ENCODE assay signal across 1 cellular context in genomic region chr19:15418588-15419412, GRCh38.
TF ChIP-seq lines count a peak whose summit lies in the region.

Gene AKAP8L, minus strand, starts transcription at chr19:15418988. Its CDS starts 65 bp downstream, at chr19:15418923.

TF ChIP-seq in K562, 482 proteins besides CTCF, POLR2A, EP300 and RAD21 (continued from another document and continues in another):
- peak; percentile 55 for TF ChIP-seq ATF4 (CRISPR knock-in tag; IDR thresholded peaks at IDR 0.05)
- TF ChIP-seq KLF6 (CRISPR knock-in tag; IDR thresholded peaks at IDR 0.05; ENCODE audit: borderline replicate concordance): no peak
- no peak for TF ChIP-seq ZSCAN32 (CRISPR knock-in tag; IDR thresholded peaks at IDR 0.05)
- no peak for TF ChIP-seq ZNF707 (CRISPR knock-in tag; conservative IDR thresholded peaks at IDR 0.05)
- TF ChIP-seq TFAM (CRISPR knock-in tag; conservative IDR thresholded peaks at IDR 0.05): no peak
- TF ChIP-seq BRF2 (IDR thresholded peaks at IDR 0.05; ENCODE audit: borderline replicate concordance, insufficient read depth, insufficient read length): no peak
- TF ChIP-seq PCBP1 (IDR thresholded peaks at IDR 0.05; ENCODE audit: low read depth, low read length, poor library complexity, severe bottlenecking): peak; percentile 82
- TF ChIP-seq WHSC1 (IDR thresholded peaks at IDR 0.05; ENCODE audit: low read length): no peak
- 0 out of 2 replicates have a peak, but pooled peaks have one; percentile 27 for TF ChIP-seq TARDBP (IDR thresholded peaks at IDR 0.05)
- 0 out of 2 replicates have a peak, but pooled peaks have one; percentile 58 for TF ChIP-seq HOMEZ (CRISPR knock-in tag; IDR thresholded peaks at IDR 0.05)
- TF ChIP-seq IRF1 (CRISPR knock-in tag; IDR thresholded peaks at IDR 0.05; ENCODE audit: borderline replicate concordance): no peak
- TF ChIP-seq CGGBP1 (CRISPR knock-in tag; IDR thresholded peaks at IDR 0.05): 0 out of 2 replicates have a peak, but pooled peaks have one; percentile 30
- TF ChIP-seq ZFP36 (IDR thresholded peaks at IDR 0.05; ENCODE audit: low read depth, low read length, partially characterized antibody): no peak
- 0 out of 4 replicates have a peak, but pooled peaks of 1 of the 2 experiments have one; percentile 31 for TF ChIP-seq MLX (CRISPR knock-in tag; conservative IDR thresholded peaks at IDR 0.05)
- TF ChIP-seq ZBED1 (IDR thresholded peaks at IDR 0.05): no peak; the same call in 1 of the 2 replicates
- TF ChIP-seq ZNF134 (CRISPR knock-in tag; conservative IDR thresholded peaks at IDR 0.05): no peak
- TF ChIP-seq ZKSCAN3 (CRISPR knock-in tag; IDR thresholded peaks at IDR 0.05): no peak
- TF ChIP-seq POLR2G (IDR thresholded peaks at IDR 0.05; ENCODE audit: low read depth, low read length): peak; percentile 95
- no peak for TF ChIP-seq ILK (tag; IDR thresholded peaks at IDR 0.05; ENCODE audit: borderline replicate concordance, low read depth)
- TF ChIP-seq ZBTB34 (CRISPR knock-in tag; IDR thresholded peaks at IDR 0.05): no peak
- no peak for TF ChIP-seq ZNF3 (CRISPR knock-in tag; IDR thresholded peaks at IDR 0.05)
- no peak; the same call in 1 of the 2 replicates for TF ChIP-seq ILF3 (IDR thresholded peaks at IDR 0.05; ENCODE audit: borderline replicate concordance)
- no peak for TF ChIP-seq ZNF445 (CRISPR knock-in tag; IDR thresholded peaks at IDR 0.05; ENCODE audit: low read depth)
- peak; percentile 71 for TF ChIP-seq GABPB1 (CRISPR knock-in tag; IDR thresholded peaks at IDR 0.05)
- peak; percentile 83; the same call in 1 of the 2 replicates for TF ChIP-seq HBP1 (CRISPR knock-in tag; IDR thresholded peaks at IDR 0.05)
- TF ChIP-seq ZNF175 (CRISPR knock-in tag; IDR thresholded peaks at IDR 0.05; ENCODE audit: low read depth): no peak
- no peak for TF ChIP-seq RUNX1 (IDR thresholded peaks at IDR 0.05; ENCODE audit: low read depth)
- no peak for TF ChIP-seq ETV6 (IDR thresholded peaks at IDR 0.05; ENCODE audit: borderline replicate concordance in 1 of 2, low read depth in 2 of 2, low read length in 1 of 2)
- peak; percentile 18; the same call in 1 of the 2 replicates for TF ChIP-seq ETV6 (CRISPR knock-in tag; IDR thresholded peaks at IDR 0.05; ENCODE audit: borderline replicate concordance)
- peak; percentile 89 for TF ChIP-seq EGR1 (conservative IDR thresholded peaks at IDR 0.05)
- no peak for TF ChIP-seq MED1 (CRISPR knock-in tag; IDR thresholded peaks at IDR 0.05; ENCODE audit: borderline replicate concordance)
- TF ChIP-seq RFX5 (IDR thresholded peaks at IDR 0.05; ENCODE audit: low read depth, low read length): no peak
- TF ChIP-seq ZNF699 (CRISPR knock-in tag; IDR thresholded peaks at IDR 0.05; ENCODE audit: insufficient replicate concordance): no peak
- TF ChIP-seq ZFPM2 (CRISPR knock-in tag; IDR thresholded peaks at IDR 0.05): no peak
- peak; percentile 16 for TF ChIP-seq E2F8 (IDR thresholded peaks at IDR 0.05; ENCODE audit: low read depth, partially characterized antibody)
- no peak for TF ChIP-seq SNAPC5 (CRISPR knock-in tag; IDR thresholded peaks at IDR 0.05)
- TF ChIP-seq ARID3A (IDR thresholded peaks at IDR 0.05; ENCODE audit: borderline replicate concordance, low read depth, low read length): peak; percentile 94
- no peak for TF ChIP-seq CCNT2 (IDR thresholded peaks at IDR 0.05; ENCODE audit: borderline replicate concordance, extremely low read depth, insufficient read length, low read depth, low read length)
- no peak for TF ChIP-seq RBM17 (IDR thresholded peaks at IDR 0.05; ENCODE audit: borderline replicate concordance, low read depth, low read length)
- no peak for TF ChIP-seq RERE (CRISPR knock-in tag; IDR thresholded peaks at IDR 0.05; ENCODE audit: borderline replicate concordance)
- no peak for TF ChIP-seq SNRNP70 (optimal IDR thresholded peaks at IDR 0.05; ENCODE audit: low read depth, low read length)
- no peak; the same call in 1 of the 2 replicates for TF ChIP-seq STAT5A (IDR thresholded peaks at IDR 0.05; ENCODE audit: borderline replicate concordance, low read length)
